ENCODE assay signal across 9 cellular contexts in the genomic region with DNA sequence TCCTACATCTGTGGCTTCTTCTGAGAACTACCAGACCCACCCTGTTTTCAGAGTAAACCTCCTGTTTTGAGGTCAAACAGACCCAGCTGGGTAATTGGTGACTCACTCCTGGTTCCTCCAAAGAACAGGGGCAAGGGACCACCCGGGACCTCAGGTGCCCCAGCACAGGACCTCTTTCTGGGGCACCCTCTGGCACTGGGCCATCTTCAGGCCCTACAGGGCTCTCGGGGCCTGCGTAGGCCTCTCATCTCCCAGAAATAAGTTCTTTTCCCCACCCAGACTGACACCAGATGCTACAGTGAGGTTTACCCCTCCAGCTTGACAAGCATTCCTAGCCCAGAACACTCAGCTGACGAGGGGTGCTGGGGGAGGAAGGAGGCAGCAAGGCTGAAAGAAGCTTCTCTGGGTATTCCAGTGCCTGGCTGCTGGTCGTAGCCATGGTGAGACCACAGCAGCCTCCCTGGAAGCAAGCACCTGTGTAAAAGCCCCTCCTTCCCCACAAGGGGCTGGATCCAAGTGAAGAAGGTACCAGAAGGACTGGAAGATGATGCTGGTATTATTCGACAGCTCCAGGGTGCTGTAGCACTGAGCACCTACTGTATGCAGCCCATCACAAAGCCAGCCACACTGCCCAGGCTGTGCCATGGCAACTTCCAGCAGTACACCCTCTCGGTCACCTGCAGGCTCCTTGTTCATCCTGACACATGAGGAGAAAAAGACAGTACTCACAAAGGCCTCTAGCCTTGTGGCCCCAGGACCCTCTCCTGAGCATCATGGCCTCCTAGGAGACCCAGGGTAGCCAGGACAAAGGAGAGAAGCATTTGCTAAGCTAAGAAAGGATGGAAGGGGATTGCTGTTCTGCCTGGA. TPM values are rescaled to one million over a fixed set of nuclear protein-coding genes. Genes with fewer than 3 reads are reported as not detected.
DNase-seq lines count a peak whose midpoint lies in the region; ATAC-seq, FAIRE-seq and TF ChIP-seq lines count a peak whose summit lies in the region.
"Had no signal": no experiment of that assay in that cellular context is flagged by ENCODE, and none has a peak within 500 bp of the region (broad histone marks: within the 10 kb centered on the region; RNA-seq: fewer than 3 reads in every experiment).

No MANE protein-coding gene starts in this region.

- intact Hi-C loops in pancreas (cut with DNase I): no loop called here

- no peak for TF ChIP-seq CTCF in GM13976 (IDR thresholded peaks at IDR 0.05; ENCODE audit: borderline replicate concordance, control extremely low read depth, extremely low read depth, insufficient read depth, missing control alignments)
- no peak for TF ChIP-seq CTCF in pancreas (IDR thresholded peaks at IDR 0.05)
- TF ChIP-seq CTCF in WERI-Rb-1 (IDR thresholded peaks at IDR 0.05; ENCODE audit: low read depth, low read length): no peak

- H3K27ac ChIP-seq in pancreas (peak overlapping the region; percentile 65 to 85 (median 80)), WERI-Rb-1 (no peak overlapping the region)

- ATAC-seq in HG02798 (IDR thresholded peaks at IDR 0.05; ENCODE audit: poor library complexity, unreplicated experiment): peak; percentile 26
- peak in 1 of 4 donors; percentile 0 for ATAC-seq in pancreas
- no peak for ATAC-seq in GM18873 (IDR thresholded peaks at IDR 0.05; ENCODE audit: low FRiP score, unreplicated experiment)
- ATAC-seq in GM21717 (IDR thresholded peaks at IDR 0.05; ENCODE audit: unreplicated experiment): no peak

- peaks cover 14 to 36% (median 22%) of the 10 kb centered on the region in 3 donors for H3K4me1 ChIP-seq in pancreas

- H3K9me3 ChIP-seq in pancreas (no peaks in the 10 kb centered on the region), WERI-Rb-1 (ENCODE audit: severe bottlenecking) (no peaks in the 10 kb centered on the region)

- DNase-seq in GM13976 (ENCODE audit: low spot score): peak; percentile 32
- peak; percentile 34 to 47 for DNase-seq in activated T-cell treated with anti-CD3 and anti-CD28 coated beads, Interleukin-2, amount 50 U/mL, for 48 hours
- peak in 2 of 6 donors; percentile 51 to 63 for DNase-seq in pancreas
- no peak for DNase-seq in WERI-Rb-1
- no peak for DNase-seq in GM19240 (ENCODE audit: insufficient read length, low spot score)

- 70 to 83% methylated on average over 7 of the region's 7 CpGs for WGBS in pancreas, 2 donors

- no peaks in the 10 kb centered on the region for H3K36me3 ChIP-seq in pancreas
- no peaks in the 10 kb centered on the region for H3K36me3 ChIP-seq in WERI-Rb-1

- H3K27me3 ChIP-seq in pancreas (no peaks in the 10 kb centered on the region), WERI-Rb-1 (ENCODE audit: insufficient read depth, low read depth, severe bottlenecking) (no peaks in the 10 kb centered on the region)

- H3K4me3 ChIP-seq in pancreas: no peak overlapping the region
- H3K4me3 ChIP-seq in WERI-Rb-1 (ENCODE audit: low read depth, low read length): no peak overlapping the region

- in situ Hi-C loops in GM13976 (cut with MboI; ENCODE audit: low sequenced_read_pairs, unreplicated experiment): no loop called here

- no peak for FAIRE-seq in pancreas (lab: Jason Lieb, UNC)

RNA-seq across cellular contexts. Expression of a gene that starts 47.4 kb away (rescaled TPM):
- total RNA-seq in pancreas: 10 to 100 TPM in 5 of 6 donors, 1 to 10 TPM in 1; 6.2 to 35.0 (median 30.8) TPM
- 10 to 100 TPM; 26.0 to 44.3 TPM for polyA plus RNA-seq in pancreas
- total RNA-seq: neural crest cell had no signal

Comparison
In these comparisons a context has a peak if more than half of its experiments do, and no peak if none do; other contexts are left out.
1. DNase-seq: peak in GM13976 (single experiment) and activated T-cell treated with anti-CD3 and anti-CD28 coated beads, Interleukin-2, amount 50 U/mL, for 48 hours (2 of 2); none in WERI-Rb-1 (single experiment) and GM19240 (single experiment).